Comparison of ENCODE assay signal across 1 cellular context in the genomic region with DNA sequence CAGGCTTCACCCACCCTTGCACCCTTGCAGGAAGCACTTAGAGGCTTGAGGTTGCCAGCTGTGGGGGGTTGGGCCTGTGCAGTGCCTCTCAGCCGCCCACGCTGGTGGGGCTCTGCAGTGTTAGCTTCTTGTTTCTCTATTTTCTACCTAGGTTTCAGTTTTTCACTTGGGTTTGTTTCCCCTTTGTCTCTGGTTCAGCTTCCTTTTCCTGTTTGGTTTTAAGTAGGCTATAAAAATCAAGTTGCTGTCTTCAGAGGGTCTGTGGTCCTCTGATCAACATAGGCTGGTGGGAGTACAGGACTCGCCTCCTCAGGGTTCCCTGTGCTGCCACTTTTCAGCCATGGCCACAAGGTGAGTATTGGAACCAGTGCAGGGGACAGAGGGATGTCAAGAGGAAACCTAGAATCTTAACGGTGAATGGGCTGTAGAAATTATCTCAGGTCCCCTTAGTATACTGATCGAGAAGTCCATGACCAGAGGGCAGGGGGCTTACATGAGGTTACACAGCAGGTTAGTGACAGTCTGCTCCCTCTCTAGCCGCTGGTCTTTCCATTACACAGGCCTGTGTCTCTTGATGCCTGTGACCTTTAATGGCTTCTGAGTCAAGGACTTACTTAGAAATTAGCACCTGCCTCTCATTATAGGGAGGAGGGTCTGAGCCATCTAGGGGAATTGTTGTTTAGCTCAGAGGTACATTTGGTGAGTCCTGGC.
A peak's percentile ranks its signal among the peaks of the same experiment; 100 is the strongest.
TF ChIP-seq lines count a peak whose summit lies in the region.

A gene with protein sequence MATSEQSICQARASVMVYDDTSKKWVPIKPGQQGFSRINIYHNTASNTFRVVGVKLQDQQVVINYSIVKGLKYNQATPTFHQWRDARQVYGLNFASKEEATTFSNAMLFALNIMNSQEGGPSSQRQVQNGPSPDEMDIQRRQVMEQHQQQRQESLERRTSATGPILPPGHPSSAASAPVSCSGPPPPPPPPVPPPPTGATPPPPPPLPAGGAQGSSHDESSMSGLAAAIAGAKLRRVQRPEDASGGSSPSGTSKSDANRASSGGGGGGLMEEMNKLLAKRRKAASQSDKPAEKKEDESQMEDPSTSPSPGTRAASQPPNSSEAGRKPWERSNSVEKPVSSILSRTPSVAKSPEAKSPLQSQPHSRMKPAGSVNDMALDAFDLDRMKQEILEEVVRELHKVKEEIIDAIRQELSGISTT (plus strand): TSS at position 262 of the 711 bp plus-strand sequence. CDS start 79 bp downstream, at position 341.

TF ChIP-seq in GM12878, 131 proteins besides CTCF, POLR2A, EP300 and RAD21 (continued from another document and continues in another):
- TF ChIP-seq, protein P1, sequence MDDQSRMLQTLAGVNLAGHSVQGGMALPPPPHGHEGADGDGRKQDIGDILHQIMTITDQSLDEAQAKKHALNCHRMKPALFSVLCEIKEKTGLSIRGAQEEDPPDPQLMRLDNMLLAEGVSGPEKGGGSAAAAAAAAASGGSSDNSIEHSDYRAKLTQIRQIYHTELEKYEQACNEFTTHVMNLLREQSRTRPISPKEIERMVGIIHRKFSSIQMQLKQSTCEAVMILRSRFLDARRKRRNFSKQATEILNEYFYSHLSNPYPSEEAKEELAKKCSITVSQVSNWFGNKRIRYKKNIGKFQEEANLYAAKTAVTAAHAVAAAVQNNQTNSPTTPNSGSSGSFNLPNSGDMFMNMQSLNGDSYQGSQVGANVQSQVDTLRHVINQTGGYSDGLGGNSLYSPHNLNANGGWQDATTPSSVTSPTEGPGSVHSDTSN (IDR thresholded peaks at IDR 0.05; ENCODE audit: insufficient replicate concordance, low read depth, low read length), result no peak
- TF ChIP-seq, protein P2, sequence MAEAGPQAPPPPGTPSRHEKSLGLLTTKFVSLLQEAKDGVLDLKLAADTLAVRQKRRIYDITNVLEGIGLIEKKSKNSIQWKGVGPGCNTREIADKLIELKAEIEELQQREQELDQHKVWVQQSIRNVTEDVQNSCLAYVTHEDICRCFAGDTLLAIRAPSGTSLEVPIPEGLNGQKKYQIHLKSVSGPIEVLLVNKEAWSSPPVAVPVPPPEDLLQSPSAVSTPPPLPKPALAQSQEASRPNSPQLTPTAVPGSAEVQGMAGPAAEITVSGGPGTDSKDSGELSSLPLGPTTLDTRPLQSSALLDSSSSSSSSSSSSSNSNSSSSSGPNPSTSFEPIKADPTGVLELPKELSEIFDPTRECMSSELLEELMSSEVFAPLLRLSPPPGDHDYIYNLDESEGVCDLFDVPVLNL (IDR thresholded peaks at IDR 0.05; ENCODE audit: low read depth, low read length), result no peak
- TF ChIP-seq BACH1 (IDR thresholded peaks at IDR 0.05; ENCODE audit: borderline replicate concordance) (peak; percentile 40; the same call in 1 of the 2 replicates), FOS (IDR thresholded peaks at IDR 0.05; ENCODE audit: borderline replicate concordance, extremely low read depth, insufficient read length) (no peak), HDGF (IDR thresholded peaks at IDR 0.05) (no peak), ZNF217 (IDR thresholded peaks at IDR 0.05) (no peak), NR2C2 (IDR thresholded peaks at IDR 0.05; ENCODE audit: borderline replicate concordance, control insufficient read depth, insufficient read length, low read depth) (no peak), ASH2L (IDR thresholded peaks at IDR 0.05; ENCODE audit: borderline replicate concordance, low read depth) (no peak), SUZ12 (IDR thresholded peaks at IDR 0.05; ENCODE audit: unreplicated experiment) (no peak), RCOR1 (conservative IDR thresholded peaks at IDR 0.05; ENCODE audit: low read depth, low read length) (peak; percentile 86; the same call in 1 of the 2 replicates), RUNX3 (IDR thresholded peaks at IDR 0.05; ENCODE audit: low read length) (peak; percentile 83), ATF7 (IDR thresholded peaks at IDR 0.05; ENCODE audit: low read depth) (peak; percentile 85), BRCA1 (IDR thresholded peaks at IDR 0.05; ENCODE audit: low read depth, low read length) (no peak), SMC3 (IDR thresholded peaks at IDR 0.05; ENCODE audit: borderline replicate concordance, low read length) (no peak; the same call in none of the 2 replicates), POLR2AphosphoS2 (IDR thresholded peaks at IDR 0.05; ENCODE audit: low read depth, low read length) (peak; percentile 81; the same call in 1 of the 2 replicates), NFXL1 (IDR thresholded peaks at IDR 0.05; ENCODE audit: borderline replicate concordance) (no peak), GABPA (IDR thresholded peaks at IDR 0.05; ENCODE audit: low read depth) (peak; percentile 62; the same call in 1 of the 2 replicates), NBN (IDR thresholded peaks at IDR 0.05) (peak; percentile 93; the same call in 1 of the 2 replicates), IKZF1 (conservative IDR thresholded peaks at IDR 0.05) (peak; percentile 96), IKZF2 (IDR thresholded peaks at IDR 0.05) (peak; percentile 63 to 77; a peak in 3 of 4 replicates), ZSCAN29 (IDR thresholded peaks at IDR 0.05) (0 out of 2 replicates have a peak, but pooled peaks have one; percentile 20), MYB (IDR thresholded peaks at IDR 0.05; ENCODE audit: borderline replicate concordance, low read depth, low read length) (no peak), STAT1 (conservative IDR thresholded peaks at IDR 0.05) (no peak; the same call in 1 of the 2 replicates), IRF4 (IDR thresholded peaks at IDR 0.05; ENCODE audit: low read depth, low read length) (peak; percentile 35; the same call in 1 of the 2 replicates)
- TF ChIP-seq, protein P3, sequence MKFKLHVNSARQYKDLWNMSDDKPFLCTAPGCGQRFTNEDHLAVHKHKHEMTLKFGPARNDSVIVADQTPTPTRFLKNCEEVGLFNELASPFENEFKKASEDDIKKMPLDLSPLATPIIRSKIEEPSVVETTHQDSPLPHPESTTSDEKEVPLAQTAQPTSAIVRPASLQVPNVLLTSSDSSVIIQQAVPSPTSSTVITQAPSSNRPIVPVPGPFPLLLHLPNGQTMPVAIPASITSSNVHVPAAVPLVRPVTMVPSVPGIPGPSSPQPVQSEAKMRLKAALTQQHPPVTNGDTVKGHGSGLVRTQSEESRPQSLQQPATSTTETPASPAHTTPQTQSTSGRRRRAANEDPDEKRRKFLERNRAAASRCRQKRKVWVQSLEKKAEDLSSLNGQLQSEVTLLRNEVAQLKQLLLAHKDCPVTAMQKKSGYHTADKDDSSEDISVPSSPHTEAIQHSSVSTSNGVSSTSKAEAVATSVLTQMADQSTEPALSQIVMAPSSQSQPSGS (IDR thresholded peaks at IDR 0.05; ENCODE audit: low read length), result no peak; the same call in 1 of the 2 replicates
- TF ChIP-seq, protein P4, sequence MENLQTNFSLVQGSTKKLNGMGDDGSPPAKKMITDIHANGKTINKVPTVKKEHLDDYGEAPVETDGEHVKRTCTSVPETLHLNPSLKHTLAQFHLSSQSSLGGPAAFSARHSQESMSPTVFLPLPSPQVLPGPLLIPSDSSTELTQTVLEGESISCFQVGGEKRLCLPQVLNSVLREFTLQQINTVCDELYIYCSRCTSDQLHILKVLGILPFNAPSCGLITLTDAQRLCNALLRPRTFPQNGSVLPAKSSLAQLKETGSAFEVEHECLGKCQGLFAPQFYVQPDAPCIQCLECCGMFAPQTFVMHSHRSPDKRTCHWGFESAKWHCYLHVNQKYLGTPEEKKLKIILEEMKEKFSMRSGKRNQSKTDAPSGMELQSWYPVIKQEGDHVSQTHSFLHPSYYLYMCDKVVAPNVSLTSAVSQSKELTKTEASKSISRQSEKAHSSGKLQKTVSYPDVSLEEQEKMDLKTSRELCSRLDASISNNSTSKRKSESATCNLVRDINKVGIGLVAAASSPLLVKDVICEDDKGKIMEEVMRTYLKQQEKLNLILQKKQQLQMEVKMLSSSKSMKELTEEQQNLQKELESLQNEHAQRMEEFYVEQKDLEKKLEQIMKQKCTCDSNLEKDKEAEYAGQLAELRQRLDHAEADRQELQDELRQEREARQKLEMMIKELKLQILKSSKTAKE (IDR thresholded peaks at IDR 0.05; ENCODE audit: low read depth, poor library complexity, severe bottlenecking), result peak; percentile 47
- TF ChIP-seq, protein P5, sequence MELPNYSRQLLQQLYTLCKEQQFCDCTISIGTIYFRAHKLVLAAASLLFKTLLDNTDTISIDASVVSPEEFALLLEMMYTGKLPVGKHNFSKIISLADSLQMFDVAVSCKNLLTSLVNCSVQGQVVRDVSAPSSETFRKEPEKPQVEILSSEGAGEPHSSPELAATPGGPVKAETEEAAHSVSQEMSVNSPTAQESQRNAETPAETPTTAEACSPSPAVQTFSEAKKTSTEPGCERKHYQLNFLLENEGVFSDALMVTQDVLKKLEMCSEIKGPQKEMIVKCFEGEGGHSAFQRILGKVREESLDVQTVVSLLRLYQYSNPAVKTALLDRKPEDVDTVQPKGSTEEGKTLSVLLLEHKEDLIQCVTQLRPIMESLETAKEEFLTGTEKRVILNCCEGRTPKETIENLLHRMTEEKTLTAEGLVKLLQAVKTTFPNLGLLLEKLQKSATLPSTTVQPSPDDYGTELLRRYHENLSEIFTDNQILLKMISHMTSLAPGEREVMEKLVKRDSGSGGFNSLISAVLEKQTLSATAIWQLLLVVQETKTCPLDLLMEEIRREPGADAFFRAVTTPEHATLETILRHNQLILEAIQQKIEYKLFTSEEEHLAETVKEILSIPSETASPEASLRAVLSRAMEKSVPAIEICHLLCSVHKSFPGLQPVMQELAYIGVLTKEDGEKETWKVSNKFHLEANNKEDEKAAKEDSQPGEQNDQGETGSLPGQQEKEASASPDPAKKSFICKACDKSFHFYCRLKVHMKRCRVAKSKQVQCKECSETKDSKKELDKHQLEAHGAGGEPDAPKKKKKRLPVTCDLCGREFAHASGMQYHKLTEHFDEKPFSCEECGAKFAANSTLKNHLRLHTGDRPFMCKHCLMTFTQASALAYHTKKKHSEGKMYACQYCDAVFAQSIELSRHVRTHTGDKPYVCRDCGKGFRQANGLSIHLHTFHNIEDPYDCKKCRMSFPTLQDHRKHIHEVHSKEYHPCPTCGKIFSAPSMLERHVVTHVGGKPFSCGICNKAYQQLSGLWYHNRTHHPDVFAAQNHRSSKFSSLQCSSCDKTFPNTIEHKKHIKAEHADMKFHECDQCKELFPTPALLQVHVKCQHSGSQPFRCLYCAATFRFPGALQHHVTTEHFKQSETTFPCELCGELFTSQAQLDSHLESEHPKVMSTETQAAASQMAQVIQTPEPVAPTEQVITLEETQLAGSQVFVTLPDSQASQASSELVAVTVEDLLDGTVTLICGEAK (IDR thresholded peaks at IDR 0.05; ENCODE audit: borderline replicate concordance), result peak; percentile 22; the same call in 1 of the 2 replicates
- TF ChIP-seq, protein P6, sequence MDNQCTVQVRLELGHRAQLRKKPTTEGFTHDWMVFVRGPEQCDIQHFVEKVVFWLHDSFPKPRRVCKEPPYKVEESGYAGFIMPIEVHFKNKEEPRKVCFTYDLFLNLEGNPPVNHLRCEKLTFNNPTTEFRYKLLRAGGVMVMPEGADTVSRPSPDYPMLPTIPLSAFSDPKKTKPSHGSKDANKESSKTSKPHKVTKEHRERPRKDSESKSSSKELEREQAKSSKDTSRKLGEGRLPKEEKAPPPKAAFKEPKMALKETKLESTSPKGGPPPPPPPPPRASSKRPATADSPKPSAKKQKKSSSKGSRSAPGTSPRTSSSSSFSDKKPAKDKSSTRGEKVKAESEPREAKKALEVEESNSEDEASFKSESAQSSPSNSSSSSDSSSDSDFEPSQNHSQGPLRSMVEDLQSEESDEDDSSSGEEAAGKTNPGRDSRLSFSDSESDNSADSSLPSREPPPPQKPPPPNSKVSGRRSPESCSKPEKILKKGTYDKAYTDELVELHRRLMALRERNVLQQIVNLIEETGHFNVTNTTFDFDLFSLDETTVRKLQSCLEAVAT (IDR thresholded peaks at IDR 0.05), result peak; percentile 93
- TF ChIP-seq, protein P7, sequence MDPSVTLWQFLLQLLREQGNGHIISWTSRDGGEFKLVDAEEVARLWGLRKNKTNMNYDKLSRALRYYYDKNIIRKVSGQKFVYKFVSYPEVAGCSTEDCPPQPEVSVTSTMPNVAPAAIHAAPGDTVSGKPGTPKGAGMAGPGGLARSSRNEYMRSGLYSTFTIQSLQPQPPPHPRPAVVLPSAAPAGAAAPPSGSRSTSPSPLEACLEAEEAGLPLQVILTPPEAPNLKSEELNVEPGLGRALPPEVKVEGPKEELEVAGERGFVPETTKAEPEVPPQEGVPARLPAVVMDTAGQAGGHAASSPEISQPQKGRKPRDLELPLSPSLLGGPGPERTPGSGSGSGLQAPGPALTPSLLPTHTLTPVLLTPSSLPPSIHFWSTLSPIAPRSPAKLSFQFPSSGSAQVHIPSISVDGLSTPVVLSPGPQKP (IDR thresholded peaks at IDR 0.05; ENCODE audit: low read depth, low read length), result no peak
- TF ChIP-seq, protein P8, sequence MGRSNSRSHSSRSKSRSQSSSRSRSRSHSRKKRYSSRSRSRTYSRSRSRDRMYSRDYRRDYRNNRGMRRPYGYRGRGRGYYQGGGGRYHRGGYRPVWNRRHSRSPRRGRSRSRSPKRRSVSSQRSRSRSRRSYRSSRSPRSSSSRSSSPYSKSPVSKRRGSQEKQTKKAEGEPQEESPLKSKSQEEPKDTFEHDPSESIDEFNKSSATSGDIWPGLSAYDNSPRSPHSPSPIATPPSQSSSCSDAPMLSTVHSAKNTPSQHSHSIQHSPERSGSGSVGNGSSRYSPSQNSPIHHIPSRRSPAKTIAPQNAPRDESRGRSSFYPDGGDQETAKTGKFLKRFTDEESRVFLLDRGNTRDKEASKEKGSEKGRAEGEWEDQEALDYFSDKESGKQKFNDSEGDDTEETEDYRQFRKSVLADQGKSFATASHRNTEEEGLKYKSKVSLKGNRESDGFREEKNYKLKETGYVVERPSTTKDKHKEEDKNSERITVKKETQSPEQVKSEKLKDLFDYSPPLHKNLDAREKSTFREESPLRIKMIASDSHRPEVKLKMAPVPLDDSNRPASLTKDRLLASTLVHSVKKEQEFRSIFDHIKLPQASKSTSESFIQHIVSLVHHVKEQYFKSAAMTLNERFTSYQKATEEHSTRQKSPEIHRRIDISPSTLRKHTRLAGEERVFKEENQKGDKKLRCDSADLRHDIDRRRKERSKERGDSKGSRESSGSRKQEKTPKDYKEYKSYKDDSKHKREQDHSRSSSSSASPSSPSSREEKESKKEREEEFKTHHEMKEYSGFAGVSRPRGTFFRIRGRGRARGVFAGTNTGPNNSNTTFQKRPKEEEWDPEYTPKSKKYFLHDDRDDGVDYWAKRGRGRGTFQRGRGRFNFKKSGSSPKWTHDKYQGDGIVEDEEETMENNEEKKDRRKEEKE (IDR thresholded peaks at IDR 0.05), result no peak
